Comparison of ENCODE assay signal across 8 cellular contexts in genomic region chr9:89319015-89319905, GRCh38. TPM values are rescaled to one million over a fixed set of nuclear protein-coding genes. Genes with fewer than 3 reads are reported as not detected.
DNase-seq lines count a peak whose midpoint lies in the region; ATAC-seq and TF ChIP-seq lines count a peak whose summit lies in the region.

No MANE protein-coding gene starts in this region.

- 1% methylated on average over 13 of the region's 13 CpGs for WGBS in body of pancreas, 2 donors
- WGBS in lung, 2 donors = 3 to 5% methylated on average over 13 of the region's 13 CpGs

- no peaks in the 10 kb centered on the region for H3K9me3 ChIP-seq in HUES6 (ENCODE audit: control insufficient read depth, insufficient read depth, low read depth, low read length)
- H3K9me3 ChIP-seq in body of pancreas = no peaks in the 10 kb centered on the region
- no peaks in the 10 kb centered on the region for H3K9me3 ChIP-seq in lung (ENCODE audit: control insufficient read depth in 2 of 2, insufficient read depth in 1 of 2, low read length in 1 of 2)
- H3K9me3 ChIP-seq in upper lobe of right lung = no peaks in the 10 kb centered on the region

- TF ChIP-seq POLR2A in body of pancreas (IDR thresholded peaks at IDR 0.05) = no peak

- no peak for TF ChIP-seq CTCF in AG10803 (conservative IDR thresholded peaks at IDR 0.05; ENCODE audit: low read length)
- TF ChIP-seq CTCF in body of pancreas (IDR thresholded peaks at IDR 0.05) = peak in 2 of 7 experiments; percentile 44 to 53
- TF ChIP-seq CTCF in lung (IDR thresholded peaks at IDR 0.05; ENCODE audit: control extremely low read depth, extremely low read depth) = no peak
- TF ChIP-seq CTCF in upper lobe of right lung (IDR thresholded peaks at IDR 0.05) = no peak

- intact Hi-C loops in body of pancreas (cut with DNase I) = no loop called here
- intact Hi-C loops in upper lobe of right lung (cut with DNase I) = no loop called here

- no peak for DNase-seq in AG10803 (ENCODE audit: low read depth)
- no peak for DNase-seq in body of pancreas
- DNase-seq in lung (ENCODE audit: low spot score) = no peak
- no peak for DNase-seq in upper lobe of right lung
- DNase-seq in cortex of kidney (lab: John Stamatoyannopoulos, UW) = no peak
- DNase-seq in activated effector memory CD4-positive, alpha-beta T cell treated with Interleukin-2 at 50 U/mL for 16 hours = no peak

- peaks cover 14% of the 10 kb centered on the region for H3K4me1 ChIP-seq in HUES6 (ENCODE audit: control insufficient read depth, insufficient read depth, low read length)
- H3K4me1 ChIP-seq in body of pancreas = peaks cover 48% of the 10 kb centered on the region
- peaks cover 8 to 12% of the 10 kb centered on the region in 2 donors for H3K4me1 ChIP-seq in lung (ENCODE audit: control insufficient read depth in 2 of 2, insufficient read depth in 2 of 2, low read length in 2 of 2)
- H3K4me1 ChIP-seq in upper lobe of right lung = peaks cover 30% of the 10 kb centered on the region

- ATAC-seq in body of pancreas (no peak), lung (ENCODE audit: insufficient read depth, low FRiP score) (no peak), upper lobe of right lung (no peak), HG02623 (IDR thresholded peaks at IDR 0.05; ENCODE audit: unreplicated experiment) (no peak)

- H3K4me3 ChIP-seq in AG10803 (ENCODE audit: low read length) (peak overlapping the region; percentile 83), HUES6 (ENCODE audit: low read depth, low read length) (peak overlapping the region; percentile 80), body of pancreas (peak overlapping the region; percentile 10 to 32), lung (peak overlapping the region; percentile 89), upper lobe of right lung (peak overlapping the region; percentile 67)

- H3K36me3 ChIP-seq in HUES6 (ENCODE audit: control insufficient read depth, insufficient read depth, low read length) (peaks cover 45% of the 10 kb centered on the region), body of pancreas (replicated peaks in 1 of 2; ENCODE audit: insufficient read depth in 1 of 2, low read depth in 2 of 2) (no peaks in the 10 kb centered on the region), lung (ENCODE audit: control insufficient read depth in 2 of 2, insufficient read depth in 2 of 2, low read length in 2 of 2) (peaks cover 0 to 1% of the 10 kb centered on the region in 2 donors), upper lobe of right lung (peaks cover 29% of the 10 kb centered on the region)

- H3K9ac ChIP-seq in HUES6 (ENCODE audit: low read length) = peak overlapping the region; percentile 97

- H3K27me3 ChIP-seq in HUES6 (ENCODE audit: control insufficient read depth, insufficient read depth, low read length) = no peaks in the 10 kb centered on the region
- no peaks in the 10 kb centered on the region for H3K27me3 ChIP-seq in body of pancreas
- H3K27me3 ChIP-seq in lung (ENCODE audit: control insufficient read depth, insufficient read depth) = no peaks in the 10 kb centered on the region
- H3K27me3 ChIP-seq in upper lobe of right lung = no peaks in the 10 kb centered on the region

- H3K27ac ChIP-seq in HUES6 (ENCODE audit: low read depth, low read length) = peak overlapping the region; percentile 95
- H3K27ac ChIP-seq in body of pancreas = peak overlapping the region; percentile 95 to 100 (median 98)
- H3K27ac ChIP-seq in lung (ENCODE audit: low read depth in 1 of 2, low read length in 1 of 2) = peak overlapping the region; percentile 100
- H3K27ac ChIP-seq in upper lobe of right lung = peak overlapping the region; percentile 99

RNA-seq across cellular contexts. Expression of gene SECISBP2, which starts 1.0 kb away (rescaled TPM):
- total RNA-seq in body of pancreas (10 to 100 TPM; 54.7 to 65.6 TPM), lung (100 to 1,000 TPM in 1 of 2 donors, 10 to 100 TPM in 1; 52.3 to 112 TPM), upper lobe of right lung (58.0 TPM)
- 10 to 100 TPM; 26.6 to 33.7 TPM for polyA plus RNA-seq in lung

RNA-seq across cellular contexts. Expression of gene CKS2, which starts 8.3 kb away (rescaled TPM):
- total RNA-seq in body of pancreas = 1 to 10 TPM; 2.9 to 4.3 TPM
- 10 to 100 TPM; 17.4 to 35.4 TPM for total RNA-seq in lung
- polyA plus RNA-seq in lung = 100 to 1,000 TPM in 1 of 2 donors, 10 to 100 TPM in 1; 40.4 to 113 TPM
- 15.0 TPM for total RNA-seq in upper lobe of right lung

Comparison
In these comparisons a context has a peak if more than half of its experiments do, and no peak if none do; other contexts are left out.
1. H3K4me3 ChIP-seq: peak in every context shown above with its lines; median percentile 89 in lung; 83 in AG10803; 80 in HUES6; 67 in upper lobe of right lung; 21 in body of pancreas.